In genomic region chr13:73870970-73871935, GRCh38 we compare ENCODE assay signal across 10 cellular contexts.
A peak's percentile ranks its signal among the peaks of the same experiment; 100 is the strongest.
DNase-seq lines count a peak whose midpoint lies in the region; ATAC-seq and TF ChIP-seq lines count a peak whose summit lies in the region.
"Had no signal": no experiment of that assay in that cellular context is flagged by ENCODE, and none has a peak within 500 bp of the region (broad histone marks: within the 10 kb centered on the region; RNA-seq: fewer than 3 reads in every experiment).

No MANE protein-coding gene starts in this region.

- peaks cover 11% of the 10 kb centered on the region for H3K4me1 Mint-ChIP-seq in activated CD8-positive, alpha-beta memory T cell treated with anti-CD3 and anti-CD28 coated beads, Interleukin-2, amount 10 ng/mL, durations not matched to agents 7 days and 5 days

- peak; percentile 92 for ATAC-seq in sciatic nerve
- ATAC-seq in GM21515 (IDR thresholded peaks at IDR 0.05; ENCODE audit: unreplicated experiment): no peak
- no peak for ATAC-seq in activated CD8-positive, alpha-beta memory T cell treated with anti-CD3 and anti-CD28 coated beads, Interleukin-2, amount 10 ng/mL, durations not matched to agents 7 days and 5 days
- ATAC-seq: A549 had no signal

- H3K27ac ChIP-seq in OCI-LY3 (ENCODE audit: low read length): peak overlapping the region; percentile 94
- H3K27ac ChIP-seq: A549 had no signal

- TF ChIP-seq CTCF in OCI-LY3 (IDR thresholded peaks at IDR 0.05; ENCODE audit: low read depth, low read length) (no peak), fibroblast of pulmonary artery (IDR thresholded peaks at IDR 0.05; ENCODE audit: low read length, missing control alignments) (no peak)

- no peaks in the 10 kb centered on the region; the same call in 1 of the 2 replicates for H3K79me2 ChIP-seq in OCI-LY3 (ENCODE audit: low read length)

- H3K27me3 ChIP-seq in OCI-LY3 (ENCODE audit: low read depth, low read length): no peaks in the 10 kb centered on the region

- H3K4me1 ChIP-seq in OCI-LY3 (ENCODE audit: low read length): peaks cover 76% of the 10 kb centered on the region
- H3K4me1 ChIP-seq: A549 had no signal

- no peak overlapping the region for H3K27ac Mint-ChIP-seq in activated CD8-positive, alpha-beta memory T cell treated with anti-CD3 and anti-CD28 coated beads, Interleukin-2, amount 10 ng/mL, durations not matched to agents 7 days and 5 days

- H3K36me3 Mint-ChIP-seq in activated CD8-positive, alpha-beta memory T cell treated with anti-CD3 and anti-CD28 coated beads, Interleukin-2, amount 10 ng/mL, durations not matched to agents 7 days and 5 days: peaks cover 9% of the 10 kb centered on the region

- H3K27me3 Mint-ChIP-seq in activated CD8-positive, alpha-beta memory T cell treated with anti-CD3 and anti-CD28 coated beads, Interleukin-2, amount 10 ng/mL, durations not matched to agents 7 days and 5 days: no peaks in the 10 kb centered on the region

- H4K20me1 ChIP-seq in OCI-LY3 (ENCODE audit: insufficient read depth, low read length): no peaks in the 10 kb centered on the region

- DNase-seq in NCI-H2029 (lab: John Stamatoyannopoulos, UW): peak; percentile 4
- DNase-seq in NCI-H2029 treated with DMSO at 0.1 percent for 48 hours (lab: John Stamatoyannopoulos, UW): no peak
- DNase-seq in fibroblast of pulmonary artery (ENCODE audit: low read depth): peak; percentile 94
- no peak for DNase-seq in sciatic nerve (ENCODE audit: low spot score)
- DNase-seq in DMS79 treated with DMSO at 0.1 percent for 48 hours (lab: John Stamatoyannopoulos, UW): no peak
- DNase-seq in activated CD8-positive, alpha-beta memory T cell treated with anti-CD3 and anti-CD28 coated beads, Interleukin-2, amount 10 ng/mL, durations not matched to agents 7 days and 5 days: no peak
- DNase-seq: SHP77 had no signal

- peak overlapping the region; percentile 24 for H3K9ac ChIP-seq in OCI-LY3 (ENCODE audit: low read length)

- CTCF ChIA-PET in activated CD8-positive, alpha-beta memory T cell treated with anti-CD3 and anti-CD28 coated beads, Interleukin-2, amount 10 ng/mL, durations not matched to agents 7 days and 5 days (lab: Charles Lee): no interaction called here

- intact Hi-C loops in sciatic nerve (cut with DNase I): no loop called here

- H3K9me3 Mint-ChIP-seq in activated CD8-positive, alpha-beta memory T cell treated with anti-CD3 and anti-CD28 coated beads, Interleukin-2, amount 10 ng/mL, durations not matched to agents 7 days and 5 days (ENCODE audit: low read depth): no peaks in the 10 kb centered on the region

- H2AFZ ChIP-seq in OCI-LY3 (ENCODE audit: low read depth, low read length): no peak overlapping the region

- no peaks in the 10 kb centered on the region for H3K9me3 ChIP-seq in OCI-LY3 (ENCODE audit: insufficient read depth, low read length)
- H3K9me3 ChIP-seq: A549 had no signal

- H3K4me3 Mint-ChIP-seq in activated CD8-positive, alpha-beta memory T cell treated with anti-CD3 and anti-CD28 coated beads, Interleukin-2, amount 10 ng/mL, durations not matched to agents 7 days and 5 days: no peak overlapping the region

- H3K4me2 ChIP-seq in OCI-LY3 (ENCODE audit: low read length): peak overlapping the region; percentile 50
- H3K4me2 ChIP-seq: A549 had no signal

- H3K36me3 ChIP-seq in OCI-LY3 (replicated peaks; ENCODE audit: low read depth, low read length): no peaks in the 10 kb centered on the region

- H3K4me3 ChIP-seq in OCI-LY3 (ENCODE audit: low read length): peak overlapping the region; percentile 16
- peak overlapping the region; percentile 42 for H3K4me3 ChIP-seq in fibroblast of pulmonary artery (replicated peaks; ENCODE audit: low read depth, low read length)
- H3K4me3 ChIP-seq: A549 had no signal

Comparison
In these comparisons a context has a peak if more than half of its experiments do, and no peak if none do; other contexts are left out.
1. DNase-seq: peak in NCI-H2029 (single experiment) and fibroblast of pulmonary artery (single experiment); none in NCI-H2029 treated with DMSO at 0.1 percent for 48 hours (single experiment), sciatic nerve (single experiment), DMS79 treated with DMSO at 0.1 percent for 48 hours (single experiment) and activated CD8-positive, alpha-beta memory T cell treated with anti-CD3 and anti-CD28 coated beads, Interleukin-2, amount 10 ng/mL, durations not matched to agents 7 days and 5 days (single experiment).